ENCODE assay signal across 1 cellular context in genomic region chr2:203070615-203071547, GRCh38.
TF ChIP-seq lines count a peak whose summit lies in the region.

No MANE protein-coding gene starts in this region.

TF ChIP-seq in K562, 482 proteins besides CTCF, POLR2A, EP300 and RAD21:
- peak; percentile 23; the same call in 1 of the 2 replicates for TF ChIP-seq ARID1B (IDR thresholded peaks at IDR 0.05)
- TF ChIP-seq TAL1 (IDR thresholded peaks at IDR 0.05) = 0 out of 2 replicates have a peak, but pooled peaks have one; percentile 16
- TF ChIP-seq CBFA2T3 (IDR thresholded peaks at IDR 0.05) = peak; percentile 47
- TF ChIP-seq ADNP (tag; IDR thresholded peaks at IDR 0.05) = peak; percentile 63; the same call in 1 of the 2 replicates
- TF ChIP-seq PREB (CRISPR knock-in tag; IDR thresholded peaks at IDR 0.05) = no peak
- no peak for TF ChIP-seq COPS2 (conservative IDR thresholded peaks at IDR 0.05)
- TF ChIP-seq PCBP1 (IDR thresholded peaks at IDR 0.05; ENCODE audit: low read depth, low read length, poor library complexity, severe bottlenecking) = no peak
